Comparison of ENCODE assay signal across 1 cellular context in genomic region chr7:135238112-135238744, GRCh38.
A peak's percentile ranks its signal among the peaks of the same experiment; 100 is the strongest.
TF ChIP-seq lines count a peak whose summit lies in the region.

No MANE protein-coding gene starts in this region.

TF ChIP-seq in K562, 482 proteins besides CTCF, POLR2A, EP300 and RAD21 (continued from another document and continues in another):
- TF ChIP-seq BCLAF1 (IDR thresholded peaks at IDR 0.05; ENCODE audit: borderline replicate concordance in 1 of 2, control insufficient read depth in 1 of 2, low read depth in 2 of 2, low read length in 1 of 2) (no peak), FOXO4 (CRISPR knock-in tag; IDR thresholded peaks at IDR 0.05) (no peak), DACH1 (IDR thresholded peaks at IDR 0.05; ENCODE audit: partially characterized antibody) (no peak), ZNF143 (CRISPR knock-in tag; IDR thresholded peaks at IDR 0.05) (peak; percentile 53; the same call in 1 of the 2 replicates), SP2 (IDR thresholded peaks at IDR 0.05; ENCODE audit: extremely low read depth, low read depth, low read length, poor library complexity, severe bottlenecking) (no peak), KLF1 (tag; IDR thresholded peaks at IDR 0.05) (no peak), CREM (IDR thresholded peaks at IDR 0.05; ENCODE audit: low read depth) (no peak), ZNF592 (IDR thresholded peaks at IDR 0.05) (peak; percentile 24; the same call in 1 of the 2 replicates), ZMIZ1 (IDR thresholded peaks at IDR 0.05; ENCODE audit: low read depth in 2 of 2, low read length in 2 of 2) (no peak), ZFPM2 (CRISPR knock-in tag; IDR thresholded peaks at IDR 0.05) (no peak), TCF7 (IDR thresholded peaks at IDR 0.05; ENCODE audit: borderline replicate concordance) (no peak), CHD4 (IDR thresholded peaks at IDR 0.05; ENCODE audit: insufficient read depth, insufficient replicate concordance, low read depth, low read length, poor library complexity, severe bottlenecking) (peak; percentile 58), SMC3 (conservative IDR thresholded peaks at IDR 0.05; ENCODE audit: insufficient read depth, low read depth, low read length) (peak; percentile 34; the same call in 1 of the 2 replicates), ZNF3 (CRISPR knock-in tag; IDR thresholded peaks at IDR 0.05) (no peak), PHF8 (IDR thresholded peaks at IDR 0.05; ENCODE audit: borderline replicate concordance, low read length) (peak; percentile 23; the same call in 1 of the 2 replicates), ZFP1 (CRISPR knock-in tag; IDR thresholded peaks at IDR 0.05) (no peak), GTF2B (IDR thresholded peaks at IDR 0.05; ENCODE audit: extremely low read depth, insufficient read length) (no peak), SNIP1 (IDR thresholded peaks at IDR 0.05; ENCODE audit: low read depth) (no peak), ARID4B (CRISPR knock-in tag; IDR thresholded peaks at IDR 0.05) (no peak), BRF2 (IDR thresholded peaks at IDR 0.05; ENCODE audit: borderline replicate concordance, insufficient read depth, insufficient read length) (no peak), FOXK1 (CRISPR knock-in tag; IDR thresholded peaks at IDR 0.05; ENCODE audit: borderline replicate concordance) (no peak), KAT2B (IDR thresholded peaks at IDR 0.05; ENCODE audit: low read depth, low read length) (peak; percentile 76), TFAP4 (CRISPR knock-in tag; IDR thresholded peaks at IDR 0.05; ENCODE audit: borderline replicate concordance) (peak; percentile 43; the same call in 1 of the 2 replicates), MAZ (CRISPR knock-in tag; conservative IDR thresholded peaks at IDR 0.05 in 1 of 2, IDR thresholded peaks at IDR 0.05 in 1 of 2) (peak in 1 of 2 experiments; percentile 40; a peak in 1 of 4 replicates), ZNF740 (CRISPR knock-in tag; IDR thresholded peaks at IDR 0.05) (peak; percentile 36; the same call in 1 of the 2 replicates), ZNF740 (tag; IDR thresholded peaks at IDR 0.05) (no peak), ZNF282 (CRISPR knock-in tag; IDR thresholded peaks at IDR 0.05) (no peak), MYC (IDR thresholded peaks at IDR 0.05; ENCODE audit: low read depth, low read length) (peak; percentile 64), MYC (CRISPR knock-in tag; IDR thresholded peaks at IDR 0.05; ENCODE audit: borderline replicate concordance, low read depth) (no peak), HCFC1 (IDR thresholded peaks at IDR 0.05; ENCODE audit: low read depth, low read length) (peak; percentile 48; the same call in 1 of the 2 replicates), ZFP30 (CRISPR knock-in tag; IDR thresholded peaks at IDR 0.05; ENCODE audit: borderline replicate concordance) (no peak), L3MBTL2 (IDR thresholded peaks at IDR 0.05) (peak; percentile 45; the same call in 1 of the 2 replicates), ZNF668 (CRISPR knock-in tag; IDR thresholded peaks at IDR 0.05) (no peak), ZBTB7A (IDR thresholded peaks at IDR 0.05; ENCODE audit: borderline replicate concordance, control insufficient read depth, low read depth, low read length) (peak; percentile 82), FIP1L1 (IDR thresholded peaks at IDR 0.05; ENCODE audit: low read depth, low read length, poor library complexity, severe bottlenecking) (no peak), MAX (CRISPR knock-in tag; IDR thresholded peaks at IDR 0.05) (peak; percentile 47; the same call in 1 of the 2 replicates), FOXP1 (CRISPR knock-in tag; IDR thresholded peaks at IDR 0.05) (0 out of 2 replicates have a peak, but pooled peaks have one; percentile 26)
